17 cellular contexts compared by ENCODE assay signal in the genomic region with DNA sequence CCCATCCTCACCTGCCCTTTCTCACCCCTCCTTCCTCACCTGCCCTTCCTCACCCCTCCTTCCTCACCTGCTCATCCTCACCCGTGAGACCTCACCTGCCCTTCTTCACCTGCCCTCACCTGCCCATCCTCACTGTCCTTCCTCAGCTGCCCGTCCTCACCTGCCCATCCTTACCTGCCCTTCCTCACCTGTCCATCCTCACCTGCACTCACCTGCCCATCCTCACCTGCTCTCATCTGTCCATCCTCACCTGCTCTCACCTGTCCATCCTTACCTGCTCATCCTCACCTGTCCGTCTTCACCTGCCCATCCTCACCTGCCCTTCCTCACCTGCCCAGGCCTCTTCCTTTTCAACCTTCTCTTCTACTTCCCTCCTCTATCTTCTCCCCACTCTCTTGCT. TPM values are rescaled to one million over a fixed set of nuclear protein-coding genes. Genes with fewer than 3 reads are reported as not detected.
DNase-seq lines count a peak whose midpoint lies in the region; ATAC-seq, FAIRE-seq and TF ChIP-seq lines count a peak whose summit lies in the region.
"Had no signal": no experiment of that assay in that cellular context is flagged by ENCODE, and none has a peak within 500 bp of the region (broad histone marks: within the 10 kb centered on the region; RNA-seq: fewer than 3 reads in every experiment).

No MANE protein-coding gene starts in this region.

- H4K20me1 ChIP-seq in H9 (ENCODE audit: control insufficient read depth, insufficient read depth, insufficient read length): no peaks in the 10 kb centered on the region
- no peaks in the 10 kb centered on the region for H4K20me1 ChIP-seq in HepG2 (ENCODE audit: insufficient read depth, low read length)
- H4K20me1 ChIP-seq: BLaER1 had no signal

- no peaks in the 10 kb centered on the region for H3K79me1 ChIP-seq in H9 (ENCODE audit: insufficient read depth, low read depth, low read length, poor library complexity, severe bottlenecking)
- no peaks in the 10 kb centered on the region for H3K79me1 ChIP-seq in trophoblast cell (ENCODE audit: low read length)

- H3K4me3 ChIP-seq in HepG2 (replicated peaks in 1 of 3; ENCODE audit: insufficient read depth in 1 of 3, low read depth in 2 of 3, low read length in 3 of 3) (no peak overlapping the region), trophoblast cell (ENCODE audit: low read depth, low read length) (peak overlapping the region; percentile 51)
- H3K4me3 ChIP-seq: BLaER1, GM12878, GM23338, HAP-1 had no signal

- H3K23me2 ChIP-seq in H9 (ENCODE audit: insufficient read length, low read depth, low read length, poor library complexity, severe bottlenecking): no peaks in the 10 kb centered on the region

- H4K12ac ChIP-seq in trophoblast cell (ENCODE audit: low read depth, low read length): no peak overlapping the region

- no peak overlapping the region for H3K27ac Mint-ChIP-seq in H9
- H3K27ac Mint-ChIP-seq: GM23338 had no signal

- H2BK120ac ChIP-seq in H9 (ENCODE audit: low read depth, low read length, poor library complexity, severe bottlenecking) (no peak overlapping the region), trophoblast cell (ENCODE audit: insufficient read depth, low read length, poor library complexity) (no peak overlapping the region)

- peaks cover 8% of the 10 kb centered on the region for H3K27me3 Mint-ChIP-seq in H9 (ENCODE audit: low read depth)

- no peak overlapping the region for H3K23ac ChIP-seq in H9 (ENCODE audit: insufficient read length, low read depth, low read length)
- peak overlapping the region; percentile 99 for H3K23ac ChIP-seq in trophoblast cell (ENCODE audit: low read length)

- no peaks in the 10 kb centered on the region for H3K4me1 Mint-ChIP-seq in H9
- H3K4me1 Mint-ChIP-seq: CD8-positive, alpha-beta memory T cell; GM23338 had no signal

- H3K9ac ChIP-seq in H9 (ENCODE audit: extremely low read depth, insufficient read length, low read length) (no peak overlapping the region), HepG2 (ENCODE audit: insufficient read depth, low read depth, low read length) (no peak overlapping the region), trophoblast cell (ENCODE audit: low read length) (no peak overlapping the region)
- H3K9ac ChIP-seq: BLaER1 had no signal

- in situ Hi-C loops in HepG2 (cut with HindIII; ENCODE audit: extremely low pct_ligation_motif_present, low pct_unique_long_range_greater_than_20kb): no loop called here

- H3T11ph ChIP-seq in H9 (ENCODE audit: low read length): no peak overlapping the region

- no peak for TF ChIP-seq CTCF in H9 (conservative IDR thresholded peaks at IDR 0.05)
- no peak for TF ChIP-seq CTCF in HepG2 (CRISPR knock-in tag; IDR thresholded peaks at IDR 0.05)

- no peak overlapping the region for H4K91ac ChIP-seq in H9 (ENCODE audit: insufficient read length, low read depth, low read length)
- H4K91ac ChIP-seq in trophoblast cell (ENCODE audit: low read depth, low read length): no peak overlapping the region

- H3K18ac ChIP-seq in H9 (ENCODE audit: insufficient read length, low read depth, low read length) (peak overlapping the region; percentile 0), trophoblast cell (ENCODE audit: low read length) (no peak overlapping the region)

- POLR2A ChIA-PET in HEK293T (lab: Yijun Ruan, JAX) (no interaction called here), HepG2 (lab: Yijun Ruan, JAX) (no interaction called here)

- H3K36me3 Mint-ChIP-seq in H9 (ENCODE audit: insufficient read depth in 1 of 3, low read depth in 3 of 3): no peaks in the 10 kb centered on the region
- H3K36me3 Mint-ChIP-seq: CD8-positive, alpha-beta memory T cell had no signal

- no peak overlapping the region for H3K56ac ChIP-seq in H9 (ENCODE audit: insufficient read length, low read depth, low read length)

- H2AFZ ChIP-seq in H9 (ENCODE audit: low read length) (no peak overlapping the region), HepG2 (ENCODE audit: low read length) (no peak overlapping the region), trophoblast cell (ENCODE audit: insufficient read depth, low read length, poor library complexity) (no peak overlapping the region)
- H2AFZ ChIP-seq: GM23338 had no signal

- H3K36me3 ChIP-seq in HepG2 (replicated peaks in 1 of 2; ENCODE audit: control insufficient read depth in 1 of 2, insufficient read depth in 2 of 2, low read length in 2 of 2) (no peaks in the 10 kb centered on the region), trophoblast cell (ENCODE audit: control insufficient read depth in 1 of 2, insufficient read depth in 2 of 2, low read length in 2 of 2) (no peaks in the 10 kb centered on the region)
- H3K36me3 ChIP-seq: BLaER1, HAP-1 had no signal

- TF ChIP-seq POLR2A in HepG2 (IDR thresholded peaks at IDR 0.05; ENCODE audit: insufficient read depth in 1 of 2, low read depth in 2 of 2, low read length in 2 of 2): no peak

- no peak overlapping the region for H2BK20ac ChIP-seq in H9 (ENCODE audit: low read depth, low read length, poor library complexity, severe bottlenecking)

- no peak for FAIRE-seq in HepG2 (lab: Jason Lieb, UNC)
- FAIRE-seq: GM12878 had no signal

- H3K4ac ChIP-seq in H9 (ENCODE audit: low read depth, low read length) (no peak overlapping the region), trophoblast cell (ENCODE audit: low read depth, low read length) (no peak overlapping the region)

- H2BK15ac ChIP-seq in H9 (ENCODE audit: low read depth, low read length): no peak overlapping the region

- H3K14ac ChIP-seq in H9 (ENCODE audit: insufficient read depth, low read length) (peak overlapping the region; percentile 0; the same call in 1 of the 2 replicates), trophoblast cell (ENCODE audit: low read length) (no peak overlapping the region)

- no peak overlapping the region for H4K5ac ChIP-seq in H9 (ENCODE audit: insufficient read length, low read depth, low read length)

- no peak for TF ChIP-seq EP300 in HepG2 (IDR thresholded peaks at IDR 0.05; ENCODE audit: low read depth in 2 of 2, low read length in 2 of 2)
- no peak for TF ChIP-seq EP300 in HepG2 (CRISPR knock-in tag; IDR thresholded peaks at IDR 0.05; ENCODE audit: borderline replicate concordance)

- H4K8ac ChIP-seq in H9 (replicated peaks; ENCODE audit: insufficient read length, low read depth, low read length): peak overlapping the region; percentile 23
- no peak overlapping the region for H4K8ac ChIP-seq in trophoblast cell (ENCODE audit: low read depth, low read length)

- ATAC-seq in HepG2: no peak
- ATAC-seq in GM18909 (IDR thresholded peaks at IDR 0.05; ENCODE audit: poor library complexity, unreplicated experiment): no peak
- no peak for ATAC-seq in esophagus mucosa
- no peak for ATAC-seq in GM18502 (IDR thresholded peaks at IDR 0.05; ENCODE audit: poor library complexity, unreplicated experiment)
- ATAC-seq: GM12878, GM23338 had no signal

- H2BK12ac ChIP-seq in H9 (ENCODE audit: insufficient read length, low read depth, low read length) (no peak overlapping the region), trophoblast cell (ENCODE audit: low read length) (no peak overlapping the region)

- H3K79me2 ChIP-seq in H9 (ENCODE audit: insufficient read depth, low read length): no peaks in the 10 kb centered on the region
- no peaks in the 10 kb centered on the region for H3K79me2 ChIP-seq in HepG2 (ENCODE audit: insufficient read depth, low read length)
- H3K79me2 ChIP-seq in trophoblast cell (ENCODE audit: control insufficient read depth, insufficient read depth, low read length, poor library complexity): no peaks in the 10 kb centered on the region

- H3K27ac ChIP-seq in H9 (ENCODE audit: insufficient read length, low read depth, low read length) (no peak overlapping the region), HepG2 (ENCODE audit: extremely low read length, insufficient read depth, low read length) (no peak overlapping the region), trophoblast cell (ENCODE audit: low read depth, low read length) (no peak overlapping the region)
- H3K27ac ChIP-seq: BLaER1, HL-60 had no signal

- WGBS in H9 (ENCODE audit: extremely low coverage, insufficient read length, low lambda C conversion rate): no CpG with 5 or more reads among the region's 3 CpGs
- 43% methylated on average over 3 of the region's 3 CpGs for WGBS in HepG2 (ENCODE audit: low lambda C conversion rate)
- WGBS in trophoblast cell (ENCODE audit: extremely low coverage, insufficient coverage, insufficient read length): no CpG with 5 or more reads among the region's 3 CpGs

- H3K4me1 ChIP-seq in H9 (ENCODE audit: insufficient read depth, low read length) (no peaks in the 10 kb centered on the region), HepG2 (ENCODE audit: insufficient read depth, low read length) (peaks cover 7% of the 10 kb centered on the region), trophoblast cell (ENCODE audit: control insufficient read depth in 1 of 2, insufficient read depth in 2 of 2, low read length in 2 of 2) (no peaks in the 10 kb centered on the region)
- H3K4me1 ChIP-seq: Caco-2, HAP-1 had no signal

- no peak for DNase-seq in H9
- DNase-seq in HEK293T (ENCODE audit: extremely low spot score): no peak
- DNase-seq in HepG2 (ENCODE audit: low spot score): no peak
- no peak for DNase-seq in trophoblast cell
- DNase-seq: Caco-2; CD8-positive, alpha-beta memory T cell; KBM-7 had no signal

- H3K9me3 ChIP-seq in H9 (ENCODE audit: control insufficient read depth, low read depth, low read length) (no peaks in the 10 kb centered on the region), HepG2 (ENCODE audit: low read length) (no peaks in the 10 kb centered on the region), trophoblast cell (ENCODE audit: insufficient read depth, low read depth, low read length) (peaks cover 21% of the 10 kb centered on the region)
- H3K9me3 ChIP-seq: Caco-2, HAP-1 had no signal

- CTCF ChIA-PET in HEK293T (lab: Yijun Ruan, JAX) (no interaction called here), HepG2 (lab: Yijun Ruan, JAX; ENCODE audit: low intra/inter-chr PET ratio, low total read pairs) (no interaction called here)

- H3K27me3 ChIP-seq in H9 (ENCODE audit: insufficient read depth, low read length) (no peaks in the 10 kb centered on the region), HepG2 (ENCODE audit: control insufficient read depth in 1 of 2, insufficient read depth in 2 of 2, low read length in 2 of 2) (peaks cover 4 to 31% of the 10 kb centered on the region in 2 experiments; a peak in 3 of 5 replicates), trophoblast cell (ENCODE audit: insufficient read depth, low read length) (no peaks in the 10 kb centered on the region)
- H3K27me3 ChIP-seq: BLaER1 had no signal

- intact Hi-C loops in HepG2 (cut with micrococcal nuclease; ENCODE audit: unreplicated experiment): no loop called here

- no TSS peak for BruUV-seq in HepG2 (replicated peaks; lab: Mats Ljungman, UMichigan)

- H2AK5ac ChIP-seq in H9 (ENCODE audit: insufficient read length, low read length) (no peak overlapping the region), trophoblast cell (ENCODE audit: low read length) (no peak overlapping the region)

- H3K4me3 Mint-ChIP-seq in H9: no peak overlapping the region; a peak in 1 of 5 replicates
- H3K4me3 Mint-ChIP-seq: CD8-positive, alpha-beta memory T cell; GM23338 had no signal

- H3K9me3 Mint-ChIP-seq in H9: peaks cover 0 to 6% of the 10 kb centered on the region in 2 experiments; a peak in 2 of 5 replicates
- H3K9me3 Mint-ChIP-seq: CD8-positive, alpha-beta memory T cell had no signal

- no peak for TF ChIP-seq RAD21 in HepG2 (CRISPR knock-in tag; IDR thresholded peaks at IDR 0.05)

- H2BK5ac ChIP-seq in H9 (ENCODE audit: insufficient read length, low read length) (no peak overlapping the region), trophoblast cell (ENCODE audit: low read depth, low read length, poor library complexity) (no peak overlapping the region)

- H3K4me2 ChIP-seq in H9 (ENCODE audit: insufficient read depth, insufficient read length, low read length): no peak overlapping the region
- no peak overlapping the region for H3K4me2 ChIP-seq in HepG2 (ENCODE audit: low read depth, low read length)
- no peak overlapping the region for H3K4me2 ChIP-seq in trophoblast cell (ENCODE audit: low read length)
- H3K4me2 ChIP-seq: BLaER1, GM23338 had no signal

RNA-seq across cellular contexts. Expression of a gene that starts 34.4 kb away (rescaled TPM):
- total RNA-seq in H9 (2021) (0.15 TPM in 1 of 2 replicates, not detected in the other), HepG2 (2016; rRNA removed; fragmentation: Illumina TruSeq; extraction: Trizol) (not detected in 2 replicates), esophagus mucosa (0.20 TPM)
- total RNA-seq in HepG2 (2016; cell fraction: cytosol; rRNA removed; fragmentation: Illumina TruSeq; extraction: Trizol; ENCODE audit: low read depth): not detected in 2 replicates
- not detected in 2 replicates for total RNA-seq in HepG2 (2016; cell fraction: insoluble cytoplasmic fraction; rRNA removed; fragmentation: Illumina TruSeq; extraction: Trizol)
- total RNA-seq in HepG2 (2016; cell fraction: membrane; rRNA removed; fragmentation: Illumina TruSeq; extraction: Trizol): not detected in 2 replicates
- total RNA-seq in HepG2 (2016; cell fraction: nucleus; rRNA removed; fragmentation: Illumina TruSeq; extraction: Trizol): not detected in 2 replicates
- polyA plus RNA-seq in HepG2 (2011; rRNA removed): not detected in 2 replicates
- not detected in 2 replicates for polyA plus RNA-seq in HepG2 (2011; cell fraction: cytosol; rRNA removed)
- polyA plus RNA-seq in HepG2 (2011; cell fraction: nucleus; rRNA removed): 0.14 TPM in 1 of 2 replicates, not detected in the other
- 0.13 and 0.20 TPM in 2 replicates for polyA plus RNA-seq in HepG2 (2012)
- not detected in 2 replicates for polyA plus RNA-seq in HepG2 (2016; cell fraction: cytosol; fragmentation: Illumina TruSeq; extraction: Trizol; ENCODE audit: low read depth)
- polyA plus RNA-seq in HepG2 (2016; cell fraction: insoluble cytoplasmic fraction; fragmentation: Illumina TruSeq; extraction: Trizol; ENCODE audit: low read depth): not detected in 2 replicates
- polyA plus RNA-seq in HepG2 (2016; cell fraction: membrane; fragmentation: Illumina TruSeq; extraction: Trizol; ENCODE audit: low read depth): not detected in 2 replicates
- not detected in 2 replicates for polyA plus RNA-seq in HepG2 (2016; cell fraction: nucleus; fragmentation: Illumina TruSeq; extraction: Trizol; ENCODE audit: insufficient read depth, low read depth)
- 0.16 TPM in 1 of 2 replicates, not detected in the other for polyA minus RNA-seq in HepG2 (2011; rRNA and poly(A)+ RNA removed; ENCODE audit: low replicate concordance)
- polyA minus RNA-seq in HepG2 (2011; cell fraction: cytosol; rRNA and poly(A)+ RNA removed): not detected in 2 replicates
- polyA minus RNA-seq in HepG2 (2011; cell fraction: nucleus; rRNA and poly(A)+ RNA removed): not detected in 2 replicates
- polyA plus RNA-seq in trophoblast cell (2013): not detected in 2 replicates
- total RNA-seq: A673; Caco-2; CD8-positive, alpha-beta memory T cell; Daoy had no signal
- polyA plus RNA-seq: CD8-positive, alpha-beta memory T cell had no signal
